In genomic region chr1:92583821-92584760, GRCh38 we compare ENCODE assay signal across 8 cellular contexts.
A peak's percentile ranks its signal among the peaks of the same experiment; 100 is the strongest.
DNase-seq lines count a peak whose midpoint lies in the region; ATAC-seq and TF ChIP-seq lines count a peak whose summit lies in the region.

No MANE protein-coding gene starts in this region.

- no peaks in the 10 kb centered on the region for H3K36me3 Mint-ChIP-seq in Calu3 (ENCODE audit: insufficient read depth, unreplicated experiment)

- ATAC-seq in GM21723 (IDR thresholded peaks at IDR 0.05; ENCODE audit: unreplicated experiment) (peak; percentile 79), gastrocnemius medialis (no peak)

- H3K36me3 ChIP-seq in Karpas-422 (ENCODE audit: insufficient read depth, low read length) (no peaks in the 10 kb centered on the region), gastrocnemius medialis (no peaks in the 10 kb centered on the region)

- no peak for DNase-seq in Karpas-422
- DNase-seq in choroid plexus epithelial cell (ENCODE audit: low read depth) = peak; percentile 91
- DNase-seq in Calu3 = no peak
- DNase-seq in gastrocnemius medialis = no peak
- no peak for DNase-seq in HuH-7.5 (ENCODE audit: low spot score)
- DNase-seq in germinal center (ENCODE audit: low spot score) = no peak

- no peaks in the 10 kb centered on the region for H3K9me3 Mint-ChIP-seq in Calu3 (ENCODE audit: low read depth, unreplicated experiment)

- in situ Hi-C loops in gastrocnemius medialis (cut with MboI; ENCODE audit: low sequenced_read_pairs in 4 of 4) = no loop called here

- H3K4me1 Mint-ChIP-seq in Calu3 (ENCODE audit: low read depth, unreplicated experiment) = peaks cover 10% of the 10 kb centered on the region

- H3K9me2 ChIP-seq in Karpas-422 (replicated peaks; ENCODE audit: insufficient read depth, low read length) = no peaks in the 10 kb centered on the region

- TF ChIP-seq POLR2A in gastrocnemius medialis (IDR thresholded peaks at IDR 0.05) = no peak

- no peaks in the 10 kb centered on the region for H3K27me3 ChIP-seq in Karpas-422 (ENCODE audit: low read length)
- no peaks in the 10 kb centered on the region for H3K27me3 ChIP-seq in gastrocnemius medialis

- H3K9ac ChIP-seq in Karpas-422 (ENCODE audit: low read length) = no peak overlapping the region

- CTCF ChIA-PET in Calu3 (lab: Charles Lee) = no interaction called here

- no peaks in the 10 kb centered on the region for H3K27me3 Mint-ChIP-seq in Calu3 (ENCODE audit: unreplicated experiment)

- H3K4me3 ChIP-seq in Karpas-422 (ENCODE audit: low read length) (no peak overlapping the region), choroid plexus epithelial cell (ENCODE audit: low read depth, low read length) (peak overlapping the region; percentile 11), gastrocnemius medialis (no peak overlapping the region)

- intact Hi-C loops in Calu3 (cut with micrococcal nuclease; ENCODE audit: unreplicated experiment) = loop anchor here (10.0 kb wide), 1 partner anchor 99 kb away; the partner anchor contains the start of gene GFI1
- intact Hi-C loops in gastrocnemius medialis (cut with DNase I; ENCODE audit: low total_unique reads) = no loop called here

- no peaks in the 10 kb centered on the region for H3K79me2 ChIP-seq in Karpas-422 (ENCODE audit: low read length)

- H4K20me1 ChIP-seq in Karpas-422 (ENCODE audit: insufficient read depth, low read depth, low read length) = no peaks in the 10 kb centered on the region

- H2AFZ ChIP-seq in Karpas-422 (ENCODE audit: low read length) = peak overlapping the region; percentile 13; the same call in 1 of the 2 replicates

- H3K4me1 ChIP-seq in Karpas-422 (ENCODE audit: low read length) (peaks cover 8% of the 10 kb centered on the region), gastrocnemius medialis (no peaks in the 10 kb centered on the region)

- no peak overlapping the region for H3K27ac Mint-ChIP-seq in Calu3 (ENCODE audit: unreplicated experiment)

- peak; percentile 35 for TF ChIP-seq CTCF in GM12873 (IDR thresholded peaks at IDR 0.05; ENCODE audit: insufficient read depth, low read depth, low read length, missing control alignments)
- peak; percentile 27 for TF ChIP-seq CTCF in choroid plexus epithelial cell (conservative IDR thresholded peaks at IDR 0.05; ENCODE audit: low read depth, low read length)
- no peak for TF ChIP-seq CTCF in Calu3 (IDR thresholded peaks at IDR 0.05; ENCODE audit: unreplicated experiment)
- TF ChIP-seq CTCF in gastrocnemius medialis (IDR thresholded peaks at IDR 0.05 in 4 of 5, conservative IDR thresholded peaks at IDR 0.05 in 1 of 5) = no peak

- peak overlapping the region; percentile 46 for H3K4me2 ChIP-seq in Karpas-422 (ENCODE audit: low read depth, low read length, poor library complexity, severe bottlenecking)

- H3K4me3 Mint-ChIP-seq in Calu3 (ENCODE audit: low read depth, unreplicated experiment) = no peak overlapping the region

- BruUV-seq in Calu3 (replicated peaks; lab: Mats Ljungman, UMichigan) = no TSS peak

- H3K27ac ChIP-seq in Karpas-422 (ENCODE audit: low read length) (no peak overlapping the region), gastrocnemius medialis (no peak overlapping the region)

- H3K9me3 ChIP-seq in Karpas-422 (ENCODE audit: low read length) (no peaks in the 10 kb centered on the region), gastrocnemius medialis (no peaks in the 10 kb centered on the region)

Comparison
In these comparisons a context has a peak if more than half of its experiments do, and no peak if none do; other contexts are left out.
1. CTCF ChIP-seq: peak in GM12873 (single experiment) and choroid plexus epithelial cell (single experiment); none in Calu3 (single experiment) and gastrocnemius medialis (0 of 5).